In genomic region chr6:80335061-80335660, GRCh38 we compare ENCODE assay signal across 13 cellular contexts.
DNase-seq lines count a peak whose midpoint lies in the region; ATAC-seq and TF ChIP-seq lines count a peak whose summit lies in the region.
"Had no signal": no experiment of that assay in that cellular context is flagged by ENCODE, and none has a peak within 500 bp of the region (broad histone marks: within the 10 kb centered on the region; RNA-seq: fewer than 3 reads in every experiment).

No MANE protein-coding gene starts in this region.

- H3K4me1 ChIP-seq in prostate gland (replicated peaks): no peaks in the 10 kb centered on the region

- no peaks in the 10 kb centered on the region for H3K27me3 ChIP-seq in prostate gland (replicated peaks; ENCODE audit: insufficient read depth)

- intact Hi-C loops in prostate gland (cut with DNase I): loop anchor here (5.0 to 10.0 kb wide), 3 partner anchors 120 to 1417 kb away; partner anchors contain the start of gene TENT5A

- WGBS in prostate gland: 33% methylated on average over 6 of the region's 6 CpGs

- TF ChIP-seq POLR2A in prostate gland (IDR thresholded peaks at IDR 0.05): no peak

- ATAC-seq in GM21786 (IDR thresholded peaks at IDR 0.05; ENCODE audit: unreplicated experiment) (no peak), GM19463 (IDR thresholded peaks at IDR 0.05; ENCODE audit: unreplicated experiment) (no peak)
- ATAC-seq: activated T-helper 17 cell treated with anti-CD3 and anti-CD28 coated beads, Interleukin-2, amount 50 U/mL, for 72 hours had no signal

- DNase-seq in EH (ENCODE audit: low read depth) (peak; percentile 35), NCI-H69 (lab: John Stamatoyannopoulos, UW) (peak; percentile 83), epithelial cell of esophagus (ENCODE audit: low read depth) (peak; percentile 6), retinal pigment epithelial cell (ENCODE audit: low read depth) (no peak), prostate gland (ENCODE audit: low spot score) (no peak)
- DNase-seq: activated CD4-positive, alpha-beta T cell treated with anti-CD3 and anti-CD28 coated beads, Interleukin-2, amount 50 U/mL, for 1 hour; NCI-H187; SW 1271 had no signal

- H3K36me3 ChIP-seq in prostate gland: no peaks in the 10 kb centered on the region

- no peak overlapping the region for H3K27ac ChIP-seq in prostate gland
- H3K27ac ChIP-seq: epithelial cell of prostate, KMS-11 had no signal

- no peak overlapping the region for H3K4me3 ChIP-seq in epithelial cell of esophagus (ENCODE audit: low read length)
- H3K4me3 ChIP-seq in retinal pigment epithelial cell (ENCODE audit: low read length): peak overlapping the region; percentile 24
- no peak overlapping the region for H3K4me3 ChIP-seq in prostate gland

- H3K9me3 ChIP-seq in prostate gland: no peaks in the 10 kb centered on the region

- TF ChIP-seq CTCF in epithelial cell of esophagus (IDR thresholded peaks at IDR 0.05; ENCODE audit: insufficient read depth, low read depth, low read length, missing control alignments): no peak
- no peak for TF ChIP-seq CTCF in retinal pigment epithelial cell (conservative IDR thresholded peaks at IDR 0.05; ENCODE audit: low read depth, low read length)
- TF ChIP-seq CTCF in prostate gland (IDR thresholded peaks at IDR 0.05): no peak

Comparison
In these comparisons a context has a peak if more than half of its experiments do, and no peak if none do; other contexts are left out.
1. DNase-seq: peak in EH (single experiment), NCI-H69 (single experiment) and epithelial cell of esophagus (single experiment); none in retinal pigment epithelial cell (single experiment) and prostate gland (single experiment).